In genomic region chrX:129678176-129678880, GRCh38 we compare ENCODE assay signal across 8 cellular contexts. TPM values are rescaled to one million over a fixed set of nuclear protein-coding genes. Genes with fewer than 3 reads are reported as not detected.
DNase-seq lines count a peak whose midpoint lies in the region; ATAC-seq, FAIRE-seq and TF ChIP-seq lines count a peak whose summit lies in the region.

No MANE protein-coding gene starts in this region.

- no peaks in the 10 kb centered on the region for H3K36me3 Mint-ChIP-seq in Caco-2 (ENCODE audit: insufficient read depth, unreplicated experiment)
- no peaks in the 10 kb centered on the region for H3K36me3 Mint-ChIP-seq in activated CD8-positive, alpha-beta T cell treated with anti-CD3 and anti-CD28 coated beads for 36 hours (ENCODE audit: low read depth)
- peaks cover 4% of the 10 kb centered on the region for H3K36me3 Mint-ChIP-seq in glutamatergic neuron (ENCODE audit: unreplicated experiment)

- no peak overlapping the region for H4K8ac ChIP-seq in H1 (ENCODE audit: extremely low read depth, insufficient read depth, low read length)

- no peak for FAIRE-seq in H1 (lab: Jason Lieb, UNC)

- H2AK5ac ChIP-seq in H1 (ENCODE audit: low read depth, low read length), result no peak overlapping the region

- H3K27ac ChIP-seq in H1 (ENCODE audit: low read depth, low read length) (no peak overlapping the region), mucosa of rectum (ENCODE audit: low read depth in 2 of 2, low read length in 2 of 2) (peak overlapping the region; percentile 76 to 82), thyroid gland (peak overlapping the region; percentile 86 to 91 (median 87))

- H3K79me2 ChIP-seq in H1 (ENCODE audit: control insufficient read depth in 1 of 2, insufficient read depth in 2 of 2, low read length in 2 of 2), result no peaks in the 10 kb centered on the region

- no peak overlapping the region for H3K27ac Mint-ChIP-seq in Caco-2 (ENCODE audit: unreplicated experiment)
- peak overlapping the region; percentile 59 for H3K27ac Mint-ChIP-seq in activated CD8-positive, alpha-beta T cell treated with anti-CD3 and anti-CD28 coated beads for 36 hours
- H3K27ac Mint-ChIP-seq in glutamatergic neuron (ENCODE audit: unreplicated experiment), result no peak overlapping the region

- H3K27me3 ChIP-seq in Caco-2 (replicated peaks; ENCODE audit: control insufficient read depth, insufficient read depth, low read length) (no peaks in the 10 kb centered on the region), H1 (replicated peaks in 1 of 4; ENCODE audit: control insufficient read depth in 3 of 4, extremely low read depth in 1 of 4, insufficient read depth in 3 of 4, low read length in 3 of 4) (peaks cover 0 to 6% (median 2%) of the 10 kb centered on the region in 4 experiments; a peak in 3 of 7 replicates), mucosa of rectum (ENCODE audit: control insufficient read depth in 2 of 2, insufficient read depth in 2 of 2, low read length in 2 of 2) (peaks cover 0 to 4% of the 10 kb centered on the region in 2 donors), thyroid gland (no peaks in the 10 kb centered on the region)

- H3K9me3 Mint-ChIP-seq in Caco-2 (ENCODE audit: unreplicated experiment) (no peaks in the 10 kb centered on the region), glutamatergic neuron (ENCODE audit: unreplicated experiment) (no peaks in the 10 kb centered on the region)
- no peaks in the 10 kb centered on the region for H3K9me3 Mint-ChIP-seq in activated CD8-positive, alpha-beta T cell treated with anti-CD3 and anti-CD28 coated beads for 36 hours

- TF ChIP-seq EP300 in H1 (IDR thresholded peaks at IDR 0.05; ENCODE audit: borderline replicate concordance in 1 of 2, low read depth in 2 of 2, low read length in 2 of 2), result no peak

- H3K14ac ChIP-seq in H1 (ENCODE audit: insufficient read length), result no peak overlapping the region

- 13% methylated on average over 21 of the region's 49 CpGs; no CpG with 5 or more reads in 1 of the 2 experiments for WGBS in H1 (ENCODE audit: extremely low coverage in 1 of 2, insufficient coverage in 1 of 2, insufficient read length in 1 of 2, insufficient replicate concordance in 2 of 2, low coverage in 1 of 2, low lambda C conversion rate in 2 of 2, missing lambda C conversion rate in 1 of 2), 2 experiments
- 5 to 18% methylated on average over 8 to 19 of the region's 49 CpGs for WGBS in thyroid gland, 2 donors

- H3K9me3 ChIP-seq in Caco-2 (no peaks in the 10 kb centered on the region), H1 (ENCODE audit: insufficient read depth in 2 of 2, low read depth in 1 of 2, low read length in 1 of 2) (no peaks in the 10 kb centered on the region), mucosa of rectum (ENCODE audit: control insufficient read depth in 2 of 2, low read length in 2 of 2) (no peaks in the 10 kb centered on the region), thyroid gland (no peaks in the 10 kb centered on the region)

- H3K36me3 ChIP-seq in Caco-2 (ENCODE audit: control insufficient read depth, insufficient read depth, low read length) (no peaks in the 10 kb centered on the region), H1 (ENCODE audit: control insufficient read depth in 2 of 4, insufficient read depth in 4 of 4, low read length in 3 of 4) (no peaks in the 10 kb centered on the region), mucosa of rectum (ENCODE audit: control insufficient read depth in 2 of 2, insufficient read depth in 2 of 2, low read length in 2 of 2) (no peaks in the 10 kb centered on the region), thyroid gland (no peaks in the 10 kb centered on the region)

- 0 out of 2 replicates have a peak overlapping the region, but pooled peaks have one; percentile 82 for H2AFZ ChIP-seq in H1 (ENCODE audit: low read length)

- no peak overlapping the region for H3K56ac ChIP-seq in H1 (replicated peaks; ENCODE audit: insufficient read length, low read depth, low read length)

- intact Hi-C loops in Caco-2 (cut with micrococcal nuclease; ENCODE audit: unreplicated experiment) (no loop called here), thyroid gland (cut with DNase I) (no loop called here)
- intact Hi-C loops in activated CD8-positive, alpha-beta T cell treated with anti-CD3 and anti-CD28 coated beads for 36 hours (cut with micrococcal nuclease), result no loop called here

- H2BK15ac ChIP-seq in H1 (ENCODE audit: low read length), result no peak overlapping the region

- no peak overlapping the region for H3K23ac ChIP-seq in H1 (ENCODE audit: insufficient read length)

- no peak for TF ChIP-seq POLR2A in H1 (IDR thresholded peaks at IDR 0.05; ENCODE audit: control extremely low read depth in 1 of 2, low read depth in 2 of 2, low read length in 2 of 2)
- TF ChIP-seq POLR2A in thyroid gland (IDR thresholded peaks at IDR 0.05), result peak in 1 of 2 donors; percentile 45

- no peak overlapping the region for H4K5ac ChIP-seq in H1 (ENCODE audit: insufficient read length, low read depth, low read length)

- DNase-seq in Caco-2 (peak in 1 of 2 experiments; percentile 24), H4 (ENCODE audit: low spot score) (peak; percentile 59), NCI-H2196 treated with DMSO at 0.1 percent for 48 hours (lab: John Stamatoyannopoulos, UW; ENCODE audit: unreplicated experiment) (peak; percentile 60), H1 (ENCODE audit: low read depth in 1 of 2, low spot score in 2 of 2) (no peak), thyroid gland (peak; percentile 61 to 62), glutamatergic neuron (no peak)
- DNase-seq in activated CD8-positive, alpha-beta T cell treated with anti-CD3 and anti-CD28 coated beads for 36 hours, result peak; percentile 59

- H2BK5ac ChIP-seq in H1 (ENCODE audit: low read depth, low read length), result no peak overlapping the region

- H3K4me2 ChIP-seq in H1 (ENCODE audit: insufficient read depth in 1 of 2, low read depth in 2 of 2, low read length in 2 of 2), result peak overlapping the region; percentile 57 to 63

- H3K23me2 ChIP-seq in H1 (ENCODE audit: low read depth, low read length), result no peaks in the 10 kb centered on the region

- no peaks in the 10 kb centered on the region for H3K79me1 ChIP-seq in H1 (ENCODE audit: low read depth, low read length)

- POLR2A ChIA-PET in Caco-2 (lab: Charles Lee), result interaction anchor here (0.6 kb wide), 1 partner anchor 288 kb away, joined by 3 read pairs; no protein-coding TSS in a partner anchor
- POLR2A ChIA-PET in activated CD8-positive, alpha-beta T cell treated with anti-CD3 and anti-CD28 coated beads for 36 hours (lab: Charles Lee), result interaction anchor here (1.1 to 1.4 kb wide), 3 partner anchors 24 to 77 kb away, joined by 3 to 4 read pairs (median 3); partner anchors contain the start of gene APLN
- POLR2A ChIA-PET in H1 (lab: Charles Lee; ENCODE audit: partially characterized antibody), result interaction anchor here (0.8 kb wide), 2 partner anchors 17 to 31 kb away, joined by 3 to 4 read pairs; no protein-coding TSS in a partner anchor

- H3K4me3 Mint-ChIP-seq in Caco-2 (ENCODE audit: unreplicated experiment) (peak overlapping the region; percentile 62), glutamatergic neuron (ENCODE audit: unreplicated experiment) (no peak overlapping the region)
- peak overlapping the region; percentile 57 for H3K4me3 Mint-ChIP-seq in activated CD8-positive, alpha-beta T cell treated with anti-CD3 and anti-CD28 coated beads for 36 hours

- H3K27me3 Mint-ChIP-seq in Caco-2 (ENCODE audit: insufficient read depth, unreplicated experiment) (no peaks in the 10 kb centered on the region), glutamatergic neuron (ENCODE audit: unreplicated experiment) (peaks cover 4% of the 10 kb centered on the region)
- no peaks in the 10 kb centered on the region for H3K27me3 Mint-ChIP-seq in activated CD8-positive, alpha-beta T cell treated with anti-CD3 and anti-CD28 coated beads for 36 hours

- H2BK120ac ChIP-seq in H1 (replicated peaks; ENCODE audit: low read depth, low read length), result no peak overlapping the region

- peak overlapping the region; percentile 25 for H3K4me3 ChIP-seq in Caco-2 (ENCODE audit: low read depth, low read length)
- H3K4me3 ChIP-seq in H1 (ENCODE audit: extremely low read depth in 1 of 4, insufficient read depth in 2 of 4, low read depth in 3 of 4, low read length in 4 of 4), result peak overlapping the region; percentile 9 to 51 (median 34); a peak in 7 of 8 replicates
- H3K4me3 ChIP-seq in mucosa of rectum (ENCODE audit: low read length in 2 of 2), result peak overlapping the region; percentile 50 to 73
- H3K4me3 ChIP-seq in thyroid gland (replicated peaks in 1 of 3), result peak overlapping the region in 2 of 3 donors; percentile 13 to 19

- H2BK12ac ChIP-seq in H1 (ENCODE audit: low read depth, low read length), result no peak overlapping the region

- BruUV-seq in Caco-2 (replicated peaks; lab: Mats Ljungman, UMichigan), result no TSS peak

- H3K4me1 ChIP-seq in Caco-2 (no peaks in the 10 kb centered on the region), H1 (replicated peaks in 1 of 4; ENCODE audit: control insufficient read depth in 3 of 4, insufficient read depth in 4 of 4, low read length in 3 of 4) (peaks cover 0 to 6% (median 1%) of the 10 kb centered on the region in 4 experiments; a peak in 4 of 7 replicates), mucosa of rectum (ENCODE audit: control insufficient read depth in 2 of 2, insufficient read depth in 2 of 2, low read length in 2 of 2) (peaks cover 3 to 6% of the 10 kb centered on the region in 2 donors), thyroid gland (no peaks in the 10 kb centered on the region)

- TF ChIP-seq CTCF in Caco-2 (IDR thresholded peaks at IDR 0.05; ENCODE audit: insufficient read depth in 1 of 2, low read depth in 1 of 2, low read length in 1 of 2, severe bottlenecking in 1 of 2, unreplicated experiment in 1 of 2), result no peak
- TF ChIP-seq CTCF in activated CD8-positive, alpha-beta T cell treated with anti-CD3 and anti-CD28 coated beads for 36 hours (IDR thresholded peaks at IDR 0.05), result peak; percentile 29
- TF ChIP-seq CTCF in H1 (IDR thresholded peaks at IDR 0.05; ENCODE audit: control extremely low read depth in 1 of 3, insufficient read depth in 1 of 3, low read depth in 1 of 3, low read length in 3 of 3), result peak; percentile 31 to 53 (median 51)
- TF ChIP-seq CTCF in thyroid gland (IDR thresholded peaks at IDR 0.05), result peak in 3 of 6 experiments; percentile 10 to 38 (median 29)
- no peak for TF ChIP-seq CTCF in glutamatergic neuron (IDR thresholded peaks at IDR 0.05; ENCODE audit: partially characterized antibody, unreplicated experiment)

- peak; percentile 91 for ATAC-seq in activated CD8-positive, alpha-beta T cell treated with anti-CD3 and anti-CD28 coated beads for 36 hours

- CTCF ChIA-PET in Caco-2 (lab: Charles Lee), result interaction anchor here (0.7 to 1.1 kb wide), 3 partner anchors 8 to 48 kb away, joined by 3 to 5 read pairs (median 3); partner anchors contain the start of gene APLN
- CTCF ChIA-PET in activated CD8-positive, alpha-beta T cell treated with anti-CD3 and anti-CD28 coated beads for 36 hours (lab: Charles Lee), result interaction anchor here (0.8 to 2.3 kb wide), 13 partner anchors 11 to 247 kb away, joined by 3 to 6 read pairs (median 3); partner anchors contain the start of gene APLN
- CTCF ChIA-PET in H1 (lab: Charles Lee; ENCODE audit: partially characterized antibody), result interaction anchor here (0.6 to 3.4 kb wide), 16 partner anchors 8 to 246 kb away, joined by 3 to 12 read pairs (median 4); partner anchors contain the start of gene APLN

- no peak overlapping the region for H2BK20ac ChIP-seq in H1 (ENCODE audit: low read length)

- peaks cover 9% of the 10 kb centered on the region for H3K4me1 Mint-ChIP-seq in Caco-2 (ENCODE audit: low read depth, unreplicated experiment)
- peaks cover 13% of the 10 kb centered on the region for H3K4me1 Mint-ChIP-seq in activated CD8-positive, alpha-beta T cell treated with anti-CD3 and anti-CD28 coated beads for 36 hours (ENCODE audit: low read depth)
- H3K4me1 Mint-ChIP-seq in glutamatergic neuron (ENCODE audit: low read depth, unreplicated experiment), result no peaks in the 10 kb centered on the region

- H3K9ac ChIP-seq in H1 (replicated peaks in 1 of 4; ENCODE audit: extremely low read depth in 1 of 4, low read depth in 3 of 4, low read length in 3 of 4) (no peak overlapping the region), mucosa of rectum (ENCODE audit: low read depth in 1 of 2, low read length in 2 of 2) (peak overlapping the region; percentile 56 to 66)

- H3K18ac ChIP-seq in H1 (ENCODE audit: extremely low read depth, low read length), result no peak overlapping the region; the same call in 1 of the 2 replicates

- no peak overlapping the region for H3K4ac ChIP-seq in H1 (replicated peaks; ENCODE audit: insufficient read length, low read depth, low read length)

- H4K20me1 ChIP-seq in H1 (replicated peaks in 1 of 2; ENCODE audit: control insufficient read depth in 1 of 2, insufficient read depth in 2 of 2, low read length in 2 of 2), result no peaks in the 10 kb centered on the region

- TF ChIP-seq RAD21 in H1 (IDR thresholded peaks at IDR 0.05 in 1 of 2, conservative IDR thresholded peaks at IDR 0.05 in 1 of 2; ENCODE audit: low read depth in 2 of 2, low read length in 2 of 2), result peak in 1 of 2 experiments; percentile 42; a peak in 3 of 4 replicates

- no peak overlapping the region for H4K91ac ChIP-seq in H1 (replicated peaks; ENCODE audit: insufficient read length, low read length)

RNA-seq across cellular contexts. Expression of gene APLN, which starts 23.6 kb away (rescaled TPM):
- total RNA-seq in Caco-2 (2022) (0.09 and 0.20 TPM in 2 replicates), thyroid gland (under 1 TPM in 2 of 4 donors, not detected in 2; 0.20 to 0.22 TPM), glutamatergic neuron (ENCODE audit: unreplicated experiment) (not detected)
- 0.19 and 0.74 TPM in 2 replicates for total RNA-seq in H4 (2014; rRNA removed; shearing (Covaris generic))
- 1 to 10 TPM; 3.5 TPM for total RNA-seq in activated CD8-positive, alpha-beta T cell treated with anti-CD3 and anti-CD28 coated beads for 36 hours
- 1.1 TPM in 2 replicates for total RNA-seq in H1 (2021; fragmentation: NEBNext Ultra II Directional; extraction: Animal tissue kit (Norgen Biotek cat#: 25700))
- polyA plus RNA-seq in H1 (2011; rRNA removed), result 1.6 and 1.8 TPM in 2 replicates
- 1.9 TPM for polyA plus RNA-seq in H1 (2011; cell fraction: cytosol; rRNA removed)
- polyA plus RNA-seq in H1 (2011; cell fraction: nucleus; rRNA removed), result 1.1 TPM
- 1.1 to 1.9 TPM (median 1.8 TPM) in 4 replicates for polyA plus RNA-seq in H1 (2012, experiment 1 of 2)
- 1.5 TPM for polyA plus RNA-seq in H1 (2012, experiment 2 of 2)
- 0.89 TPM for polyA plus RNA-seq in H1 (2013, experiment 1 of 2)
- 1.1 TPM for polyA plus RNA-seq in H1 (2013, experiment 2 of 2)
- polyA minus RNA-seq in H1 (2011; rRNA and poly(A)+ RNA removed), result 0.98 and 1.2 TPM in 2 replicates
- 0.88 TPM for polyA minus RNA-seq in H1 (2011; cell fraction: cytosol; rRNA and poly(A)+ RNA removed)
- polyA minus RNA-seq in H1 (2011; cell fraction: nucleus; rRNA and poly(A)+ RNA removed), result 0.20 TPM

Comparison
In these comparisons a context has a peak if more than half of its experiments do, and no peak if none do; other contexts are left out.
1. DNase-seq: peak in H4 (single experiment), NCI-H2196 treated with DMSO at 0.1 percent for 48 hours (single experiment), activated CD8-positive, alpha-beta T cell treated with anti-CD3 and anti-CD28 coated beads for 36 hours (single experiment) and thyroid gland (2 of 2); none in H1 (0 of 2) and glutamatergic neuron (single experiment).
2. CTCF ChIP-seq: peak in activated CD8-positive, alpha-beta T cell treated with anti-CD3 and anti-CD28 coated beads for 36 hours (single experiment) and H1 (3 of 3); none in Caco-2 (0 of 2) and glutamatergic neuron (single experiment).
3. H3K9ac ChIP-seq: peak in mucosa of rectum (2 of 2); none in H1 (0 of 4).
4. Peak in every context shown above with its lines, with median percentiles within 50 percentile points of each other: H3K4me3 ChIP-seq.